ENCODE assay signal across 1 cellular context in the genomic region with DNA sequence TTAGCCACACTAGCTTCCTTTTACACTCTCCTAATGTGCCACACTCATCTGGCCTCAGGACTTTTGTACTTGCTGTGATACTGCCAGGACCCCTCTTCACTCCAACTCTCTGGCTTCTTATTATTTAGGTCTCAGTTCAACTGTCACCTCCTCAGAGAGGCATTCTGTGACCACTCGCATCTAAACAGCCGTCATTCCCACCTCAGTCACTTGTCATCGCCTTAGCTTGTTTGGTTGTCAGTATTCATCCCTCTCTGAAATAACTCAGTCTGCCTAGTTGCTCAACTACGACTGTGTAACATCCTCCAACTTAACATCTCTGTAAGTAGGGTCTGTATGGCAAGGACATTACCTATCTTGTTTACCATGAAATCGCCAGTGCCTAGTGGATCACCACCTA.
A peak's percentile ranks its signal among the peaks of the same experiment; 100 is the strongest.
TF ChIP-seq lines count a peak whose summit lies in the region.

No MANE protein-coding gene starts in this region.

TF ChIP-seq in HepG2, 621 proteins besides CTCF, POLR2A, EP300 and RAD21:
- TF ChIP-seq ZNF160 (CRISPR knock-in tag; IDR thresholded peaks at IDR 0.05): no peak
- TF ChIP-seq FOXA1 (IDR thresholded peaks at IDR 0.05): no peak
- 0 out of 2 replicates have a peak, but pooled peaks have one; percentile 23 for TF ChIP-seq FOXA1 (CRISPR knock-in tag; IDR thresholded peaks at IDR 0.05)
- no peak for TF ChIP-seq XBP1 (CRISPR knock-in tag; IDR thresholded peaks at IDR 0.05)
- TF ChIP-seq KAT2B (IDR thresholded peaks at IDR 0.05; ENCODE audit: borderline replicate concordance, low read depth, low read length): no peak
- TF ChIP-seq, protein P1, sequence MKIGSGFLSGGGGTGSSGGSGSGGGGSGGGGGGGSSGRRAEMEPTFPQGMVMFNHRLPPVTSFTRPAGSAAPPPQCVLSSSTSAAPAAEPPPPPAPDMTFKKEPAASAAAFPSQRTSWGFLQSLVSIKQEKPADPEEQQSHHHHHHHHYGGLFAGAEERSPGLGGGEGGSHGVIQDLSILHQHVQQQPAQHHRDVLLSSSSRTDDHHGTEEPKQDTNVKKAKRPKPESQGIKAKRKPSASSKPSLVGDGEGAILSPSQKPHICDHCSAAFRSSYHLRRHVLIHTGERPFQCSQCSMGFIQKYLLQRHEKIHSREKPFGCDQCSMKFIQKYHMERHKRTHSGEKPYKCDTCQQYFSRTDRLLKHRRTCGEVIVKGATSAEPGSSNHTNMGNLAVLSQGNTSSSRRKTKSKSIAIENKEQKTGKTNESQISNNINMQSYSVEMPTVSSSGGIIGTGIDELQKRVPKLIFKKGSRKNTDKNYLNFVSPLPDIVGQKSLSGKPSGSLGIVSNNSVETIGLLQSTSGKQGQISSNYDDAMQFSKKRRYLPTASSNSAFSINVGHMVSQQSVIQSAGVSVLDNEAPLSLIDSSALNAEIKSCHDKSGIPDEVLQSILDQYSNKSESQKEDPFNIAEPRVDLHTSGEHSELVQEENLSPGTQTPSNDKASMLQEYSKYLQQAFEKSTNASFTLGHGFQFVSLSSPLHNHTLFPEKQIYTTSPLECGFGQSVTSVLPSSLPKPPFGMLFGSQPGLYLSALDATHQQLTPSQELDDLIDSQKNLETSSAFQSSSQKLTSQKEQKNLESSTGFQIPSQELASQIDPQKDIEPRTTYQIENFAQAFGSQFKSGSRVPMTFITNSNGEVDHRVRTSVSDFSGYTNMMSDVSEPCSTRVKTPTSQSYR (CRISPR knock-in tag; IDR thresholded peaks at IDR 0.05; ENCODE audit: borderline replicate concordance): no peak
- TF ChIP-seq, protein P2, sequence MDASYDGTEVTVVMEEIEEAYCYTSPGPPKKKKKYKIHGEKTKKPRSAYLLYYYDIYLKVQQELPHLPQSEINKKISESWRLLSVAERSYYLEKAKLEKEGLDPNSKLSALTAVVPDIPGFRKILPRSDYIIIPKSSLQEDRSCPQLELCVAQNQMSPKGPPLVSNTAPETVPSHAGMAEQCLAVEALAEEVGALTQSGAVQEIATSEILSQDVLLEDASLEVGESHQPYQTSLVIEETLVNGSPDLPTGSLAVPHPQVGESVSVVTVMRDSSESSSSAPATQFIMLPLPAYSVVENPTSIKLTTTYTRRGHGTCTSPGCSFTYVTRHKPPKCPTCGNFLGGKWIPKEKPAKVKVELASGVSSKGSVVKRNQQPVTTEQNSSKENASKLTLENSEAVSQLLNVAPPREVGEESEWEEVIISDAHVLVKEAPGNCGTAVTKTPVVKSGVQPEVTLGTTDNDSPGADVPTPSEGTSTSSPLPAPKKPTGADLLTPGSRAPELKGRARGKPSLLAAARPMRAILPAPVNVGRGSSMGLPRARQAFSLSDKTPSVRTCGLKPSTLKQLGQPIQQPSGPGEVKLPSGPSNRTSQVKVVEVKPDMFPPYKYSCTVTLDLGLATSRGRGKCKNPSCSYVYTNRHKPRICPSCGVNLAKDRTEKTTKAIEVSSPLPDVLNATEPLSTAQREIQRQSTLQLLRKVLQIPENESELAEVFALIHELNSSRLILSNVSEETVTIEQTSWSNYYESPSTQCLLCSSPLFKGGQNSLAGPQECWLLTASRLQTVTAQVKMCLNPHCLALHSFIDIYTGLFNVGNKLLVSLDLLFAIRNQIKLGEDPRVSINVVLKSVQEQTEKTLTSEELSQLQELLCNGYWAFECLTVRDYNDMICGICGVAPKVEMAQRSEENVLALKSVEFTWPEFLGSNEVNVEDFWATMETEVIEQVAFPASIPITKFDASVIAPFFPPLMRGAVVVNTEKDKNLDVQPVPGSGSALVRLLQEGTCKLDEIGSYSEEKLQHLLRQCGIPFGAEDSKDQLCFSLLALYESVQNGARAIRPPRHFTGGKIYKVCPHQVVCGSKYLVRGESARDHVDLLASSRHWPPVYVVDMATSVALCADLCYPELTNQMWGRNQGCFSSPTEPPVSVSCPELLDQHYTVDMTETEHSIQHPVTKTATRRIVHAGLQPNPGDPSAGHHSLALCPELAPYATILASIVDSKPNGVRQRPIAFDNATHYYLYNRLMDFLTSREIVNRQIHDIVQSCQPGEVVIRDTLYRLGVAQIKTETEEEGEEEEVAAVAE (CRISPR knock-in tag; IDR thresholded peaks at IDR 0.05; ENCODE audit: borderline replicate concordance): 0 out of 2 replicates have a peak, but pooled peaks have one; percentile 15
- TF ChIP-seq CEBPG (CRISPR knock-in tag; IDR thresholded peaks at IDR 0.05): 0 out of 2 replicates have a peak, but pooled peaks have one; percentile 31
- TF ChIP-seq ZNF3 (CRISPR knock-in tag; IDR thresholded peaks at IDR 0.05): 0 out of 2 replicates have a peak, but pooled peaks have one; percentile 42
- no peak for TF ChIP-seq ZNF354B (CRISPR knock-in tag; IDR thresholded peaks at IDR 0.05)
- no peak for TF ChIP-seq FOXP1 (IDR thresholded peaks at IDR 0.05)
- TF ChIP-seq FOXP1 (CRISPR knock-in tag; IDR thresholded peaks at IDR 0.05): 0 out of 2 replicates have a peak, but pooled peaks have one; percentile 8
- no peak for TF ChIP-seq ZNF253 (CRISPR knock-in tag; IDR thresholded peaks at IDR 0.05; ENCODE audit: borderline replicate concordance)
- no peak for TF ChIP-seq MIER3 (CRISPR knock-in tag; IDR thresholded peaks at IDR 0.05; ENCODE audit: borderline replicate concordance)
- TF ChIP-seq TGIF2 (CRISPR knock-in tag; IDR thresholded peaks at IDR 0.05): no peak
- TF ChIP-seq RXRA (CRISPR knock-in tag; IDR thresholded peaks at IDR 0.05): no peak
- TF ChIP-seq ZSCAN25 (CRISPR knock-in tag; IDR thresholded peaks at IDR 0.05): no peak
- TF ChIP-seq KDM4B (CRISPR knock-in tag; IDR thresholded peaks at IDR 0.05): no peak
TF ChIP-seq in HepG2: peak in this region for 5.
